Comparison of ENCODE assay signal across 16 cellular contexts in genomic region chr1:56456426-56457101, GRCh38.
DNase-seq lines count a peak whose midpoint lies in the region; ATAC-seq, FAIRE-seq and TF ChIP-seq lines count a peak whose summit lies in the region.
"Had no signal": no experiment of that assay in that cellular context is flagged by ENCODE, and none has a peak within 500 bp of the region (broad histone marks: within the 10 kb centered on the region; RNA-seq: fewer than 3 reads in every experiment).

No MANE protein-coding gene starts in this region.

- no peaks in the 10 kb centered on the region for H3K9me3 ChIP-seq in HepG2 (ENCODE audit: low read length)
- H3K9me3 ChIP-seq: BLaER1 had no signal

- H3K27me3 ChIP-seq in HepG2 (ENCODE audit: control insufficient read depth in 1 of 2, insufficient read depth in 2 of 2, low read length in 2 of 2), result no peaks in the 10 kb centered on the region
- H3K27me3 ChIP-seq: BLaER1 had no signal

- H3K79me2 ChIP-seq in HepG2 (ENCODE audit: insufficient read depth, low read length), result no peaks in the 10 kb centered on the region

- H3K36me3 ChIP-seq in HepG2 (replicated peaks in 1 of 2; ENCODE audit: control insufficient read depth in 1 of 2, insufficient read depth in 2 of 2, low read length in 2 of 2), result no peaks in the 10 kb centered on the region
- H3K36me3 ChIP-seq: BLaER1 had no signal

- H3K4me2 ChIP-seq in HepG2 (ENCODE audit: low read depth, low read length), result no peak overlapping the region
- H3K4me2 ChIP-seq: BLaER1 had no signal

- intact Hi-C loops in HepG2 (cut with micrococcal nuclease; ENCODE audit: unreplicated experiment), result no loop called here

- H3K4me3 ChIP-seq in AG10803 (ENCODE audit: low read length) (no peak overlapping the region), choroid plexus epithelial cell (ENCODE audit: low read depth, low read length) (no peak overlapping the region), HepG2 (replicated peaks in 1 of 3; ENCODE audit: insufficient read depth in 1 of 3, low read depth in 2 of 3, low read length in 3 of 3) (no peak overlapping the region)
- H3K4me3 ChIP-seq: BLaER1 had no signal

- no peaks in the 10 kb centered on the region for H3K27me3 Mint-ChIP-seq in glutamatergic neuron (ENCODE audit: unreplicated experiment)
- H3K27me3 Mint-ChIP-seq: activated CD8-positive, alpha-beta T cell treated with anti-CD3 and anti-CD28 coated beads for 36 hours had no signal

- CTCF ChIA-PET in HepG2 (lab: Yijun Ruan, JAX; ENCODE audit: low intra/inter-chr PET ratio, low total read pairs), result no interaction called here

- no peaks in the 10 kb centered on the region for H3K9me3 Mint-ChIP-seq in glutamatergic neuron (ENCODE audit: unreplicated experiment)
- H3K9me3 Mint-ChIP-seq: activated CD8-positive, alpha-beta T cell treated with anti-CD3 and anti-CD28 coated beads for 36 hours; stimulated activated naive B cell treated with anti-CD40 and anti-IgM and Interleukin-4, amounts not matched to agents 10 μg/mL and 1 μg/mL and 100 μg/mL, for 72 hours had no signal

- POLR2A ChIA-PET in HepG2 (lab: Yijun Ruan, JAX), result interaction anchor here (0.6 to 2.3 kb wide), 7 partner anchors 12 to 120 kb away, joined by 3 to 6 read pairs (median 3); no protein-coding TSS in a partner anchor

- no peak overlapping the region; the same call in 1 of the 2 replicates for H3K9ac ChIP-seq in HepG2 (ENCODE audit: insufficient read depth, low read depth, low read length)
- H3K9ac ChIP-seq: BLaER1 had no signal

- FAIRE-seq in HepG2 (lab: Jason Lieb, UNC), result no peak
- no peak for FAIRE-seq in GM12892 (lab: Jason Lieb, UNC)

- peaks cover 63% of the 10 kb centered on the region for H3K4me1 ChIP-seq in HepG2 (ENCODE audit: insufficient read depth, low read length)
- H3K4me1 ChIP-seq: BLaER1 had no signal

- TF ChIP-seq RAD21 in HepG2 (CRISPR knock-in tag; IDR thresholded peaks at IDR 0.05), result no peak

- no peak overlapping the region for H3K27ac ChIP-seq in HepG2 (ENCODE audit: extremely low read length, insufficient read depth, low read length)
- H3K27ac ChIP-seq: BLaER1 had no signal

- TF ChIP-seq CTCF in AG10803 (conservative IDR thresholded peaks at IDR 0.05; ENCODE audit: low read length) (no peak), choroid plexus epithelial cell (conservative IDR thresholded peaks at IDR 0.05; ENCODE audit: low read depth, low read length) (no peak), HepG2 (CRISPR knock-in tag; IDR thresholded peaks at IDR 0.05) (no peak), glutamatergic neuron (IDR thresholded peaks at IDR 0.05; ENCODE audit: partially characterized antibody, unreplicated experiment) (no peak)

- no TSS peak for BruUV-seq in HepG2 (replicated peaks; lab: Mats Ljungman, UMichigan)

- H3K27ac Mint-ChIP-seq in glutamatergic neuron (ENCODE audit: unreplicated experiment), result no peak overlapping the region
- H3K27ac Mint-ChIP-seq: activated CD8-positive, alpha-beta T cell treated with anti-CD3 and anti-CD28 coated beads for 36 hours; progenitor cell of endocrine pancreas; stimulated activated naive B cell treated with anti-CD40 and anti-IgM and Interleukin-4, amounts not matched to agents 10 μg/mL and 1 μg/mL and 100 μg/mL, for 72 hours had no signal

- 63% methylated on average over 12 of the region's 12 CpGs for whole genome bisulfite sequencing in HepG2 (ENCODE audit: low lambda C conversion rate)

- H3K4me1 Mint-ChIP-seq in glutamatergic neuron (ENCODE audit: low read depth, unreplicated experiment), result peaks cover 4% of the 10 kb centered on the region

- no peak for TF ChIP-seq POLR2A in HepG2 (IDR thresholded peaks at IDR 0.05; ENCODE audit: insufficient read depth in 1 of 2, low read depth in 2 of 2, low read length in 2 of 2)
- TF ChIP-seq POLR2A in GM12892 (IDR thresholded peaks at IDR 0.05; ENCODE audit: low read depth, low read length), result no peak

- in situ Hi-C loops in HepG2 (cut with HindIII; ENCODE audit: extremely low pct_ligation_motif_present, low pct_unique_long_range_greater_than_20kb), result no loop called here

- TF ChIP-seq EP300 in HepG2 (IDR thresholded peaks at IDR 0.05; ENCODE audit: low read depth in 2 of 2, low read length in 2 of 2), result no peak
- TF ChIP-seq EP300 in HepG2 (CRISPR knock-in tag; IDR thresholded peaks at IDR 0.05; ENCODE audit: borderline replicate concordance), result no peak

- DNase-seq in AG10803 (ENCODE audit: low read depth), result peak; percentile 48
- DNase-seq in NCI-H226, result peak; percentile 77
- peak; percentile 51 for DNase-seq in choroid plexus epithelial cell (ENCODE audit: low read depth)
- peak; percentile 67 for DNase-seq in HepG2 (ENCODE audit: low spot score)
- no peak for DNase-seq in GM19240 (ENCODE audit: insufficient read length, low spot score)
- no peak for DNase-seq in glutamatergic neuron
- no peak for DNase-seq in stimulated activated CD4-positive, alpha-beta T cell treated with anti-CD3 and anti-CD28 coated beads, Interleukin-12 subunit alpha, Interleukin-12 subunit beta, amount 100 ng/mL, for 4 hours
- DNase-seq in GM12892 (ENCODE audit: insufficient read length), result no peak
- DNase-seq: activated CD8-positive, alpha-beta T cell treated with anti-CD3 and anti-CD28 coated beads for 36 hours; activated effector memory CD4-positive, alpha-beta T cell treated with Interleukin-2 at 50 U/mL for 16 hours; NCI-H1417 treated with DMSO at 0.1 percent for 48 hours; NCI-H510A; stimulated activated naive B cell treated with anti-CD40 and anti-IgM and Interleukin-4, amounts not matched to agents 10 μg/mL and 1 μg/mL and 100 μg/mL, for 72 hours; T-helper 9 cell had no signal

- no peaks in the 10 kb centered on the region for H3K36me3 Mint-ChIP-seq in glutamatergic neuron (ENCODE audit: unreplicated experiment)
- H3K36me3 Mint-ChIP-seq: stimulated activated naive B cell treated with anti-CD40 and anti-IgM and Interleukin-4, amounts not matched to agents 10 μg/mL and 1 μg/mL and 100 μg/mL, for 72 hours had no signal

- H2AFZ ChIP-seq in HepG2 (ENCODE audit: low read length), result no peak overlapping the region

- H4K20me1 ChIP-seq in HepG2 (ENCODE audit: insufficient read depth, low read length), result no peaks in the 10 kb centered on the region
- H4K20me1 ChIP-seq: BLaER1 had no signal

- ATAC-seq in HepG2, result no peak
- ATAC-seq: activated CD8-positive, alpha-beta T cell treated with anti-CD3 and anti-CD28 coated beads for 36 hours; stimulated activated naive B cell treated with anti-CD40 and anti-IgM and Interleukin-4, amounts not matched to agents 10 μg/mL and 1 μg/mL and 100 μg/mL, for 72 hours had no signal

- H3K4me3 Mint-ChIP-seq in glutamatergic neuron (ENCODE audit: unreplicated experiment), result no peak overlapping the region
- H3K4me3 Mint-ChIP-seq: activated CD8-positive, alpha-beta T cell treated with anti-CD3 and anti-CD28 coated beads for 36 hours; stimulated activated naive B cell treated with anti-CD40 and anti-IgM and Interleukin-4, amounts not matched to agents 10 μg/mL and 1 μg/mL and 100 μg/mL, for 72 hours had no signal

TF ChIP-seq in HepG2, 621 proteins besides CTCF, POLR2A, EP300 and RAD21 (continues in another document):
- TF ChIP-seq SPEN (CRISPR knock-in tag; IDR thresholded peaks at IDR 0.05; ENCODE audit: low read depth) (no peak), NFKB2 (CRISPR knock-in tag; IDR thresholded peaks at IDR 0.05; ENCODE audit: borderline replicate concordance) (no peak), ZNF44 (CRISPR knock-in tag; IDR thresholded peaks at IDR 0.05) (no peak), ZNF615 (CRISPR knock-in tag; IDR thresholded peaks at IDR 0.05; ENCODE audit: borderline replicate concordance) (no peak), HOXD1 (CRISPR knock-in tag; IDR thresholded peaks at IDR 0.05) (no peak), EED (CRISPR knock-in tag; IDR thresholded peaks at IDR 0.05) (no peak), POLR2G (IDR thresholded peaks at IDR 0.05; ENCODE audit: low read depth, low read length) (no peak), NBN (conservative IDR thresholded peaks at IDR 0.05) (no peak), FOXM1 (CRISPR knock-in tag; IDR thresholded peaks at IDR 0.05) (no peak), MED1 (CRISPR knock-in tag; IDR thresholded peaks at IDR 0.05) (peak; percentile 12; the same call in 1 of the 2 replicates), RARA (CRISPR knock-in tag; IDR thresholded peaks at IDR 0.05) (0 out of 2 replicates have a peak, but pooled peaks have one; percentile 21), ZNF781 (CRISPR knock-in tag; IDR thresholded peaks at IDR 0.05; ENCODE audit: borderline replicate concordance, not compliant biosample characterization) (no peak), KLF11 (CRISPR knock-in tag; IDR thresholded peaks at IDR 0.05) (no peak), ASH2L (IDR thresholded peaks at IDR 0.05; ENCODE audit: insufficient read length, low read depth, low read length) (no peak), MTA1 (CRISPR knock-in tag; IDR thresholded peaks at IDR 0.05; ENCODE audit: borderline replicate concordance) (no peak), ZFP41 (CRISPR knock-in tag; IDR thresholded peaks at IDR 0.05; ENCODE audit: borderline replicate concordance) (no peak), SIN3B (IDR thresholded peaks at IDR 0.05; ENCODE audit: low read length) (no peak), ZNF550 (CRISPR knock-in tag; IDR thresholded peaks at IDR 0.05; ENCODE audit: borderline replicate concordance) (no peak), SAFB2 (CRISPR knock-in tag; IDR thresholded peaks at IDR 0.05; ENCODE audit: borderline replicate concordance, low read depth) (no peak), NR1H2 (CRISPR knock-in tag; IDR thresholded peaks at IDR 0.05; ENCODE audit: borderline replicate concordance, low read depth) (no peak)
- TF ChIP-seq, protein P1, sequence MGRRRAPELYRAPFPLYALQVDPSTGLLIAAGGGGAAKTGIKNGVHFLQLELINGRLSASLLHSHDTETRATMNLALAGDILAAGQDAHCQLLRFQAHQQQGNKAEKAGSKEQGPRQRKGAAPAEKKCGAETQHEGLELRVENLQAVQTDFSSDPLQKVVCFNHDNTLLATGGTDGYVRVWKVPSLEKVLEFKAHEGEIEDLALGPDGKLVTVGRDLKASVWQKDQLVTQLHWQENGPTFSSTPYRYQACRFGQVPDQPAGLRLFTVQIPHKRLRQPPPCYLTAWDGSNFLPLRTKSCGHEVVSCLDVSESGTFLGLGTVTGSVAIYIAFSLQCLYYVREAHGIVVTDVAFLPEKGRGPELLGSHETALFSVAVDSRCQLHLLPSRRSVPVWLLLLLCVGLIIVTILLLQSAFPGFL (CRISPR knock-in tag; IDR thresholded peaks at IDR 0.05), result no peak
- TF ChIP-seq, protein P2, sequence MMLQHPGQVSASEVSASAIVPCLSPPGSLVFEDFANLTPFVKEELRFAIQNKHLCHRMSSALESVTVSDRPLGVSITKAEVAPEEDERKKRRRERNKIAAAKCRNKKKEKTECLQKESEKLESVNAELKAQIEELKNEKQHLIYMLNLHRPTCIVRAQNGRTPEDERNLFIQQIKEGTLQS (CRISPR knock-in tag; IDR thresholded peaks at IDR 0.05), result peak; percentile 69; the same call in 1 of the 2 replicates

Comparison
In these comparisons a context has a peak if more than half of its experiments do, and no peak if none do; other contexts are left out.
1. DNase-seq: peak in AG10803 (single experiment), NCI-H226 (single experiment), choroid plexus epithelial cell (single experiment) and HepG2 (single experiment); none in GM19240 (single experiment), glutamatergic neuron (single experiment), stimulated activated CD4-positive, alpha-beta T cell treated with anti-CD3 and anti-CD28 coated beads, Interleukin-12 subunit alpha, Interleukin-12 subunit beta, amount 100 ng/mL, for 4 hours (single experiment) and GM12892 (single experiment).